ENCODE assay signal across 1 cellular context in the genomic region with DNA sequence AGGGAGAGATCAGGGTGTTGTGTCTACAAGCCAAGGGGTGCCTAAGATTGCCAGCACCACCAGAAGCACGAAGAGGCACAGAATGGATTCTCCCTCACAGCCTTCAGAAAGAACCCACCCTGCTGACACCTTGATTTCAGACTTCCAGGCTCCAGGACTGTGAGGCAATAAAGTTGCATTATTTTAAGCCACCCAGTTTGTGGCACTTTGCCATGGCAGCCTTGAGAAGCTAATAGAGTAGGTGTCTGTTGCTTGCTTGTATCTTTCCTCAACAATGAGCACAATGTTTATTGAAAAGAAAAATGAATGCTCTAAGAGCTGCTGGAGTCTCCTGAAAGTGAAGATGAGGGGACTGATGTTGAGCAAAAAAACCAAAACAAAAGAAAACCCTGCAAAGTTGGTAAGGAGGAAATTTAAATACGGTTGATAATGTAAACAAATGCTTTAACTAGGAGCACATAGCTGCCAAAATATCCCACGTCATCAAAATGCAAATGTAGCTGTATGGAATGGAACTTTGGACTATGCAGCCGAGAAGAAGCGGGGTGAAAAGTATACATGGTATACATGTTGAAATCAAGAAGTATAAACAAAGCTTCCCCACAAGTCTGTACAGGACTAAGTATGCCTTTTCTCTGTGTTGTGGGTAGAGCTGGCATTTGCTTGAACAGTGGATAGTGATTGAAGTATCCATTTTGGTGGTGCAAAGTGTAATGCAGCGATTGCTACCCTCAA.
A peak's percentile ranks its signal among the peaks of the same experiment; 100 is the strongest.
TF ChIP-seq lines count a peak whose summit lies in the region.

No MANE protein-coding gene starts in this region.

TF ChIP-seq in HEK293, 187 proteins besides CTCF, POLR2A, EP300 and RAD21 (continued from another document):
- TF ChIP-seq, protein P1, sequence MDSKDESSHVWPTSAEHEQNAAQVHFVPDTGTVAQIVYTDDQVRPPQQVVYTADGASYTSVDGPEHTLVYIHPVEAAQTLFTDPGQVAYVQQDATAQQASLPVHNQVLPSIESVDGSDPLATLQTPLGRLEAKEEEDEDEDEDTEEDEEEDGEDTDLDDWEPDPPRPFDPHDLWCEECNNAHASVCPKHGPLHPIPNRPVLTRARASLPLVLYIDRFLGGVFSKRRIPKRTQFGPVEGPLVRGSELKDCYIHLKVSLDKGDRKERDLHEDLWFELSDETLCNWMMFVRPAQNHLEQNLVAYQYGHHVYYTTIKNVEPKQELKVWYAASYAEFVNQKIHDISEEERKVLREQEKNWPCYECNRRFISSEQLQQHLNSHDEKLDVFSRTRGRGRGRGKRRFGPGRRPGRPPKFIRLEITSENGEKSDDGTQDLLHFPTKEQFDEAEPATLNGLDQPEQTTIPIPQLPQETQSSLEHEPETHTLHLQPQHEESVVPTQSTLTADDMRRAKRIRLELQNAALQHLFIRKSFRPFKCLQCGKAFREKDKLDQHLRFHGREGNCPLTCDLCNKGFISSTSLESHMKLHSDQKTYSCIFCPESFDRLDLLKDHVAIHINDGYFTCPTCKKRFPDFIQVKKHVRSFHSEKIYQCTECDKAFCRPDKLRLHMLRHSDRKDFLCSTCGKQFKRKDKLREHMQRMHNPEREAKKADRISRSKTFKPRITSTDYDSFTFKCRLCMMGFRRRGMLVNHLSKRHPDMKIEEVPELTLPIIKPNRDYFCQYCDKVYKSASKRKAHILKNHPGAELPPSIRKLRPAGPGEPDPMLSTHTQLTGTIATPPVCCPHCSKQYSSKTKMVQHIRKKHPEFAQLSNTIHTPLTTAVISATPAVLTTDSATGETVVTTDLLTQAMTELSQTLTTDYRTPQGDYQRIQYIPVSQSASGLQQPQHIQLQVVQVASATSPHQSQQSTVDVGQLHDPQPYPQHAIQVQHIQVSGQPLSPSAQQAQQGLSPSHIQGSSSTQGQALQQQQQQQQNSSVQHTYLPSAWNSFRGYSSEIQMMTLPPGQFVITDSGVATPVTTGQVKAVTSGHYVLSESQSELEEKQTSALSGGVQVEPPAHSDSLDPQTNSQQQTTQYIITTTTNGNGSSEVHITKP (tag by site-specific recombination; IDR thresholded peaks at IDR 0.05): peak; percentile 18; the same call in 1 of the 2 replicates
- TF ChIP-seq OVOL3 (tag by site-specific recombination; IDR thresholded peaks at IDR 0.05): no peak
- peak; percentile 38; the same call in 1 of the 2 replicates for TF ChIP-seq ZNF548 (tag by site-specific recombination; IDR thresholded peaks at IDR 0.05)
- no peak for TF ChIP-seq ZNF19 (tag by site-specific recombination; IDR thresholded peaks at IDR 0.05; ENCODE audit: low read depth)
- TF ChIP-seq, protein P2, sequence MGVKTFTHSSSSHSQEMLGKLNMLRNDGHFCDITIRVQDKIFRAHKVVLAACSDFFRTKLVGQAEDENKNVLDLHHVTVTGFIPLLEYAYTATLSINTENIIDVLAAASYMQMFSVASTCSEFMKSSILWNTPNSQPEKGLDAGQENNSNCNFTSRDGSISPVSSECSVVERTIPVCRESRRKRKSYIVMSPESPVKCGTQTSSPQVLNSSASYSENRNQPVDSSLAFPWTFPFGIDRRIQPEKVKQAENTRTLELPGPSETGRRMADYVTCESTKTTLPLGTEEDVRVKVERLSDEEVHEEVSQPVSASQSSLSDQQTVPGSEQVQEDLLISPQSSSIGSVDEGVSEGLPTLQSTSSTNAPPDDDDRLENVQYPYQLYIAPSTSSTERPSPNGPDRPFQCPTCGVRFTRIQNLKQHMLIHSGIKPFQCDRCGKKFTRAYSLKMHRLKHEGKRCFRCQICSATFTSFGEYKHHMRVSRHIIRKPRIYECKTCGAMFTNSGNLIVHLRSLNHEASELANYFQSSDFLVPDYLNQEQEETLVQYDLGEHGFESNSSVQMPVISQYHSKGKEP (tag by site-specific recombination; IDR thresholded peaks at IDR 0.05): no peak
- TF ChIP-seq KLF10 (tag by site-specific recombination; IDR thresholded peaks at IDR 0.05): no peak
- TF ChIP-seq HOXC10 (CRISPR knock-in tag; IDR thresholded peaks at IDR 0.05): no peak
TF ChIP-seq in HEK293: peak in this region for 2.
